Comparison of ENCODE assay signal across 20 cellular contexts in genomic region chr5:80739898-80740297, GRCh38.
A peak's percentile ranks its signal among the peaks of the same experiment; 100 is the strongest.
DNase-seq lines count a peak whose midpoint lies in the region; ATAC-seq and TF ChIP-seq lines count a peak whose summit lies in the region.
"Had no signal": no experiment of that assay in that cellular context is flagged by ENCODE, and none has a peak within 500 bp of the region (broad histone marks: within the 10 kb centered on the region; RNA-seq: fewer than 3 reads in every experiment).

No MANE protein-coding gene starts in this region.

- POLR2A ChIA-PET in CD4-positive, alpha-beta memory T cell (lab: Charles Lee; ENCODE audit: partially characterized antibody): interaction anchor here (1.1 kb wide), 1 partner anchor 15 kb away, joined by 3 read pairs; no protein-coding TSS in a partner anchor

- no peaks in the 10 kb centered on the region for H3K36me3 ChIP-seq in CD4-positive, alpha-beta memory T cell (ENCODE audit: insufficient read depth, low read length)

- DNase-seq in NCI-H146 treated with DMSO at 0.1 percent for 48 hours (lab: John Stamatoyannopoulos, UW; ENCODE audit: unreplicated experiment) (peak; percentile 15), NCI-H146 (lab: John Stamatoyannopoulos, UW) (no peak), T-helper 17 cell (no peak), naive B cell (no peak), nephron progenitor cell (no peak)
- no peak for DNase-seq in CD4-positive, alpha-beta memory T cell
- DNase-seq: AML-193; CD8-positive, alpha-beta T cell; IMR-90; NCI-H1417 treated with DMSO at 0.1 percent for 48 hours; NCI-H2029; NCI-H2171 treated with DMSO at 0.1 percent for 48 hours; NCI-H446; NCI-H69; NK-92 treated with Interleukin-12 subunit alpha and Interleukin-12 subunit beta, amount 100 ng/mL, for 24 hours; Peyer's patch had no signal

- intact Hi-C loops in CD4-positive, alpha-beta memory T cell (cut with micrococcal nuclease): no loop called here

- H3K36me3 Mint-ChIP-seq in CD4-positive, alpha-beta memory T cell: peaks cover 29 to 47% of the 10 kb centered on the region in 2 donors
- peaks cover 2% of the 10 kb centered on the region for H3K36me3 Mint-ChIP-seq in T-helper 17 cell (ENCODE audit: low read depth)
- H3K36me3 Mint-ChIP-seq in naive B cell: peaks cover 5 to 24% of the 10 kb centered on the region in 2 donors
- H3K36me3 Mint-ChIP-seq in nephron progenitor cell (ENCODE audit: low read depth): peaks cover 54% of the 10 kb centered on the region

- H3K27me3 Mint-ChIP-seq in CD4-positive, alpha-beta memory T cell: no peaks in the 10 kb centered on the region
- H3K27me3 Mint-ChIP-seq in T-helper 17 cell (no peaks in the 10 kb centered on the region), naive B cell (no peaks in the 10 kb centered on the region), nephron progenitor cell (ENCODE audit: low read depth, poor library complexity) (no peaks in the 10 kb centered on the region)

- H3K9me3 Mint-ChIP-seq in CD4-positive, alpha-beta memory T cell: peaks cover 0 to 3% (median 0%) of the 10 kb centered on the region in 8 donors
- peaks cover 0 to 5% (median 0%) of the 10 kb centered on the region in 7 donors for H3K9me3 Mint-ChIP-seq in naive B cell
- no peaks in the 10 kb centered on the region for H3K9me3 Mint-ChIP-seq in nephron progenitor cell

- H3K27ac ChIP-seq in CD4-positive, alpha-beta memory T cell (ENCODE audit: low read depth, low read length): no peak overlapping the region
- H3K27ac ChIP-seq: 22Rv1, Peyer's patch, SK-N-MC had no signal

- CTCF ChIA-PET in CD4-positive, alpha-beta memory T cell (lab: Charles Lee; ENCODE audit: partially characterized antibody): interaction anchor here (0.8 to 2.3 kb wide), 3 partner anchors 8 to 369 kb away, joined by 3 to 8 read pairs (median 4); no protein-coding TSS in a partner anchor

- TF ChIP-seq CTCF in nephron progenitor cell (IDR thresholded peaks at IDR 0.05): no peak

- ATAC-seq in T-helper 17 cell (no peak), naive B cell (ENCODE audit: low read depth in 2 of 2) (no peak), GM18858 (IDR thresholded peaks at IDR 0.05; ENCODE audit: unreplicated experiment) (no peak), HG03571 (IDR thresholded peaks at IDR 0.05; ENCODE audit: unreplicated experiment) (no peak)
- ATAC-seq: CD8-positive, alpha-beta T cell had no signal

- H3K4me3 Mint-ChIP-seq in CD4-positive, alpha-beta memory T cell: peak overlapping the region in 2 of 8 donors; percentile 13 to 36
- peak overlapping the region; percentile 19 for H3K4me3 Mint-ChIP-seq in T-helper 17 cell
- peak overlapping the region in 2 of 8 donors; percentile 52 to 82 for H3K4me3 Mint-ChIP-seq in naive B cell
- H3K4me3 Mint-ChIP-seq in nephron progenitor cell: no peak overlapping the region
- H3K4me3 Mint-ChIP-seq: CD8-positive, alpha-beta T cell had no signal

- no peaks in the 10 kb centered on the region for H3K9me3 ChIP-seq in CD4-positive, alpha-beta memory T cell (ENCODE audit: control insufficient read depth in 1 of 2, low read length in 2 of 2)
- no peaks in the 10 kb centered on the region for H3K9me3 ChIP-seq in T-helper 17 cell (ENCODE audit: control insufficient read depth, low read length, poor library complexity, severe bottlenecking)
- H3K9me3 ChIP-seq: Peyer's patch had no signal

- peaks cover 37% of the 10 kb centered on the region for H3K4me1 ChIP-seq in CD4-positive, alpha-beta memory T cell (ENCODE audit: insufficient read depth, low read length)
- H3K4me1 ChIP-seq: Peyer's patch had no signal

- peak overlapping the region; percentile 31 to 85 (median 57) for H3K27ac Mint-ChIP-seq in CD4-positive, alpha-beta memory T cell
- H3K27ac Mint-ChIP-seq in T-helper 17 cell (peak overlapping the region; percentile 90), naive B cell (peak overlapping the region; percentile 27 to 83 (median 65)), nephron progenitor cell (no peak overlapping the region)

- H3K27me3 ChIP-seq in CD4-positive, alpha-beta memory T cell (ENCODE audit: insufficient read depth, low read length): no peaks in the 10 kb centered on the region
- H3K27me3 ChIP-seq: Peyer's patch had no signal

- H3K4me1 Mint-ChIP-seq in CD4-positive, alpha-beta memory T cell: peaks cover 32 to 60% (median 45%) of the 10 kb centered on the region in 4 donors
- H3K4me1 Mint-ChIP-seq in T-helper 17 cell (peaks cover 20% of the 10 kb centered on the region), naive B cell (peaks cover 12 to 38% (median 25%) of the 10 kb centered on the region in 3 donors), nephron progenitor cell (no peaks in the 10 kb centered on the region)

- no peak overlapping the region for H3K4me3 ChIP-seq in CD4-positive, alpha-beta memory T cell (ENCODE audit: low read length in 2 of 2)
- H3K4me3 ChIP-seq: Peyer's patch, SK-N-MC had no signal
